In genomic region chr14:35809597-35809996, GRCh38 we compare ENCODE assay signal across 8 cellular contexts. TPM values are rescaled to one million over a fixed set of nuclear protein-coding genes. Genes with fewer than 3 reads are reported as not detected.
DNase-seq lines count a peak whose midpoint lies in the region; ATAC-seq and TF ChIP-seq lines count a peak whose summit lies in the region.

No MANE protein-coding gene starts in this region.

- no peak for TF ChIP-seq CTCF in left lung (IDR thresholded peaks at IDR 0.05)
- TF ChIP-seq CTCF in testis (IDR thresholded peaks at IDR 0.05): no peak

- H3K27me3 ChIP-seq in left lung (no peaks in the 10 kb centered on the region), testis (no peaks in the 10 kb centered on the region)

- 19 to 23% methylated on average over 2 of the region's 2 CpGs for WGBS in testis, 2 donors

- H3K27ac ChIP-seq in left lung (peak overlapping the region; percentile 89 to 95), testis (peak overlapping the region; percentile 93 to 95)

- peaks cover 20% of the 10 kb centered on the region for H3K4me1 Mint-ChIP-seq in activated CD4-positive, alpha-beta T cell treated with anti-CD3 and anti-CD28 coated beads, Interleukin-2, amount 10 ng/mL, durations not matched to agents 24 days and 14 days
- peaks cover 9% of the 10 kb centered on the region for H3K4me1 Mint-ChIP-seq in activated T-helper 17 cell treated with anti-CD3 and anti-CD28 coated beads, Interleukin-2, amount 50 U/mL, for 72 hours

- no peaks in the 10 kb centered on the region for H3K9me3 Mint-ChIP-seq in activated CD4-positive, alpha-beta T cell treated with anti-CD3 and anti-CD28 coated beads, Interleukin-2, amount 10 ng/mL, durations not matched to agents 24 days and 14 days
- no peaks in the 10 kb centered on the region for H3K9me3 Mint-ChIP-seq in activated T-helper 17 cell treated with anti-CD3 and anti-CD28 coated beads, Interleukin-2, amount 50 U/mL, for 72 hours

- no peak for DNase-seq in activated CD4-positive, alpha-beta T cell treated with anti-CD3 and anti-CD28 coated beads, Interleukin-2, amount 10 ng/mL, durations not matched to agents 24 days and 14 days
- no peak for DNase-seq in activated CD4-positive, alpha-beta T cell treated with anti-CD3 and anti-CD28 coated beads for 1 hour
- DNase-seq in left lung: no peak
- no peak for DNase-seq in testis
- DNase-seq in NCI-H1105 treated with DMSO at 0.1 percent for 48 hours (lab: John Stamatoyannopoulos, UW): no peak
- no peak for DNase-seq in activated gamma-delta T cell treated with Interleukin-2 at 50 U/mL for 16 hours

- H3K4me3 ChIP-seq in left lung (peak overlapping the region in 1 of 2 donors; percentile 73), testis (peak overlapping the region; percentile 73 to 90)

- H3K36me3 ChIP-seq in left lung (no peaks in the 10 kb centered on the region), testis (ENCODE audit: low read depth, missing control alignments) (no peaks in the 10 kb centered on the region)

- H3K27ac Mint-ChIP-seq in activated CD4-positive, alpha-beta T cell treated with anti-CD3 and anti-CD28 coated beads, Interleukin-2, amount 10 ng/mL, durations not matched to agents 24 days and 14 days: peak overlapping the region; percentile 20
- peak overlapping the region; percentile 75 for H3K27ac Mint-ChIP-seq in activated T-helper 17 cell treated with anti-CD3 and anti-CD28 coated beads, Interleukin-2, amount 50 U/mL, for 72 hours

- H3K4me1 ChIP-seq in left lung (peaks cover 9 to 23% of the 10 kb centered on the region in 2 donors), testis (peaks cover 8% of the 10 kb centered on the region)

- H3K27me3 Mint-ChIP-seq in activated CD4-positive, alpha-beta T cell treated with anti-CD3 and anti-CD28 coated beads, Interleukin-2, amount 10 ng/mL, durations not matched to agents 24 days and 14 days: peaks cover 1% of the 10 kb centered on the region
- no peaks in the 10 kb centered on the region for H3K27me3 Mint-ChIP-seq in activated T-helper 17 cell treated with anti-CD3 and anti-CD28 coated beads, Interleukin-2, amount 50 U/mL, for 72 hours

- intact Hi-C loops in activated CD4-positive, alpha-beta T cell treated with anti-CD3 and anti-CD28 coated beads, Interleukin-2, amount 10 ng/mL, durations not matched to agents 24 days and 14 days (cut with micrococcal nuclease): loop anchor here (1.0 to 5.0 kb wide), 6 partner anchors 17 to 827 kb away; partner anchors contain the start of genes BRMS1L, FAM177A1, INSM2 and SRP54
- intact Hi-C loops in left lung (cut with DNase I): no loop called here
- intact Hi-C loops in testis (cut with DNase I; ENCODE audit: low total_unique reads): no loop called here

- no peak for ATAC-seq in activated T-helper 17 cell treated with anti-CD3 and anti-CD28 coated beads, Interleukin-2, amount 50 U/mL, for 72 hours (replicated peaks)
- ATAC-seq in left lung (no peak), GM19455 (IDR thresholded peaks at IDR 0.05; ENCODE audit: unreplicated experiment) (no peak)

- H3K36me3 Mint-ChIP-seq in activated CD4-positive, alpha-beta T cell treated with anti-CD3 and anti-CD28 coated beads, Interleukin-2, amount 10 ng/mL, durations not matched to agents 24 days and 14 days (ENCODE audit: low read depth): peaks cover 6% of the 10 kb centered on the region
- H3K36me3 Mint-ChIP-seq in activated T-helper 17 cell treated with anti-CD3 and anti-CD28 coated beads, Interleukin-2, amount 50 U/mL, for 72 hours (ENCODE audit: low read depth): peaks cover 8% of the 10 kb centered on the region

- H3K9me3 ChIP-seq in left lung: no peaks in the 10 kb centered on the region
- no peaks in the 10 kb centered on the region for H3K9me3 ChIP-seq in testis

- TF ChIP-seq POLR2A in testis (IDR thresholded peaks at IDR 0.05): no peak

- no peak overlapping the region for H3K4me3 Mint-ChIP-seq in activated CD4-positive, alpha-beta T cell treated with anti-CD3 and anti-CD28 coated beads, Interleukin-2, amount 10 ng/mL, durations not matched to agents 24 days and 14 days
- H3K4me3 Mint-ChIP-seq in activated T-helper 17 cell treated with anti-CD3 and anti-CD28 coated beads, Interleukin-2, amount 50 U/mL, for 72 hours: peak overlapping the region; percentile 99

RNA-seq across cellular contexts. Expression of gene RALGAPA1, which starts 0.5 kb away (rescaled TPM):
- 33.5 and 35.1 TPM in 2 replicates for total RNA-seq in activated CD4-positive, alpha-beta T cell treated with anti-CD3 and anti-CD28 coated beads, Interleukin-2, amount 10 ng/mL, durations not matched to agents 24 days and 14 days
- total RNA-seq in activated T-helper 17 cell treated with anti-CD3 and anti-CD28 coated beads, Interleukin-2, amount 50 U/mL, for 72 hours: 10 to 100 TPM; 32.8 to 36.5 TPM
- total RNA-seq in left lung (10 to 100 TPM; 48.2 to 58.7 TPM), testis (100 to 1,000 TPM in 1 of 2 donors, 10 to 100 TPM in 1; 75.1 to 111 TPM)
- 25.6 TPM for polyA plus RNA-seq in testis (ENCODE audit: insufficient read depth, low read depth, low replicate concordance)

RNA-seq across cellular contexts. Expression of gene BRMS1L, which starts 16.5 kb away (rescaled TPM):
- total RNA-seq in activated CD4-positive, alpha-beta T cell treated with anti-CD3 and anti-CD28 coated beads, Interleukin-2, amount 10 ng/mL, durations not matched to agents 24 days and 14 days: 6.0 and 8.2 TPM in 2 replicates
- total RNA-seq in activated T-helper 17 cell treated with anti-CD3 and anti-CD28 coated beads, Interleukin-2, amount 50 U/mL, for 72 hours: 1 to 10 TPM; 5.4 to 7.7 TPM
- total RNA-seq in left lung (1 to 10 TPM; 7.1 to 7.5 TPM), testis (10 to 100 TPM in 1 of 2 donors, 1 to 10 TPM in 1; 7.6 to 11.8 TPM)
- polyA plus RNA-seq in testis (ENCODE audit: insufficient read depth, low read depth, low replicate concordance): 8.4 TPM
